In genomic region chr16:50155925-50156324, GRCh38 we compare ENCODE assay signal across 9 cellular contexts. TPM values are rescaled to one million over a fixed set of nuclear protein-coding genes. Genes with fewer than 3 reads are reported as not detected.
DNase-seq lines count a peak whose midpoint lies in the region; ATAC-seq and TF ChIP-seq lines count a peak whose summit lies in the region.
"Had no signal": no experiment of that assay in that cellular context is flagged by ENCODE, and none has a peak within 500 bp of the region (broad histone marks: within the 10 kb centered on the region; RNA-seq: fewer than 3 reads in every experiment).

No MANE protein-coding gene starts in this region.

- no peaks in the 10 kb centered on the region for H3K9me3 Mint-ChIP-seq in CD4-positive, CD25-positive, alpha-beta regulatory T cell
- H3K9me3 Mint-ChIP-seq in effector memory CD8-positive, alpha-beta T cell, result no peaks in the 10 kb centered on the region

- H3K4me1 Mint-ChIP-seq in CD4-positive, CD25-positive, alpha-beta regulatory T cell, result peaks cover 19 to 71% (median 50%) of the 10 kb centered on the region in 4 donors
- H3K4me1 Mint-ChIP-seq in effector memory CD8-positive, alpha-beta T cell (ENCODE audit: low read depth in 2 of 2), result peaks cover 45 to 56% of the 10 kb centered on the region in 2 donors

- peak overlapping the region; percentile 86 for H3K4me3 ChIP-seq in CD4-positive, CD25-positive, alpha-beta regulatory T cell (ENCODE audit: low read depth, low read length)
- peak overlapping the region; percentile 87 for H3K4me3 ChIP-seq in osteoblast (ENCODE audit: insufficient read depth, low read length)

- peaks cover 59% of the 10 kb centered on the region for H4K20me1 ChIP-seq in osteoblast (ENCODE audit: insufficient read depth, low read length)

- H3K27me3 ChIP-seq in CD4-positive, CD25-positive, alpha-beta regulatory T cell (ENCODE audit: control insufficient read depth, insufficient read depth, low read length), result no peaks in the 10 kb centered on the region
- H3K27me3 ChIP-seq in osteoblast (ENCODE audit: insufficient read depth, low read length), result no peaks in the 10 kb centered on the region

- ATAC-seq in CD4-positive, CD25-positive, alpha-beta regulatory T cell (ENCODE audit: low read depth in 2 of 2), result no peak
- ATAC-seq in effector memory CD8-positive, alpha-beta T cell (replicated peaks), result no peak
- ATAC-seq: left lobe of liver had no signal

- H3K27ac ChIP-seq in CD4-positive, CD25-positive, alpha-beta regulatory T cell (ENCODE audit: insufficient read depth, low read length, poor library complexity, severe bottlenecking), result no peak overlapping the region
- no peak overlapping the region for H3K27ac ChIP-seq in osteoblast (ENCODE audit: low read depth, low read length)

- POLR2A ChIA-PET in HEK293T (lab: Yijun Ruan, JAX), result interaction anchor here (0.8 to 1.3 kb wide), 2 partner anchors 9 to 56 kb away, joined by 3 to 4 read pairs; no protein-coding TSS in a partner anchor

- no peak for TF ChIP-seq CTCF in osteoblast (IDR thresholded peaks at IDR 0.05; ENCODE audit: extremely low read depth, low read depth, low read length)

- H3K36me3 Mint-ChIP-seq in CD4-positive, CD25-positive, alpha-beta regulatory T cell, result peaks cover 19% of the 10 kb centered on the region
- peaks cover 57% of the 10 kb centered on the region for H3K36me3 Mint-ChIP-seq in effector memory CD8-positive, alpha-beta T cell (ENCODE audit: insufficient read depth)

- H3K36me3 ChIP-seq in CD4-positive, CD25-positive, alpha-beta regulatory T cell (ENCODE audit: control insufficient read depth, insufficient read depth, low read length), result peaks cover 2% of the 10 kb centered on the region
- no peaks in the 10 kb centered on the region for H3K36me3 ChIP-seq in osteoblast (ENCODE audit: insufficient read depth, low read length)

- peaks cover 66% of the 10 kb centered on the region for H3K4me1 ChIP-seq in CD4-positive, CD25-positive, alpha-beta regulatory T cell (ENCODE audit: control insufficient read depth, insufficient read depth, low read length, poor library complexity, severe bottlenecking)
- peaks cover 22% of the 10 kb centered on the region for H3K4me1 ChIP-seq in osteoblast (ENCODE audit: insufficient read depth, low read length)

- H3K79me2 ChIP-seq in osteoblast (ENCODE audit: insufficient read depth, low read length), result peaks cover 69% of the 10 kb centered on the region

- peak overlapping the region; percentile 87 to 92 (median 90) for H3K27ac Mint-ChIP-seq in CD4-positive, CD25-positive, alpha-beta regulatory T cell
- peak overlapping the region in 1 of 2 donors; percentile 86 for H3K27ac Mint-ChIP-seq in effector memory CD8-positive, alpha-beta T cell

- CTCF ChIA-PET in HEK293T (lab: Yijun Ruan, JAX), result interaction anchor here (1.4 kb wide), 1 partner anchor 11 kb away, joined by 3 read pairs; no protein-coding TSS in a partner anchor

- H3K4me3 Mint-ChIP-seq in CD4-positive, CD25-positive, alpha-beta regulatory T cell, result peak overlapping the region; percentile 91 to 96 (median 94)
- H3K4me3 Mint-ChIP-seq in effector memory CD8-positive, alpha-beta T cell, result peak overlapping the region; percentile 91 to 93

- H2AFZ ChIP-seq in osteoblast (ENCODE audit: low read length), result no peak overlapping the region

- no peak for DNase-seq in CD4-positive, CD25-positive, alpha-beta regulatory T cell
- DNase-seq in LHCN-M2 (ENCODE audit: low read depth) (peak; percentile 31), osteoblast (ENCODE audit: insufficient read length, low spot score, missing footprints) (peak; percentile 29), AML-193 (lab: John Stamatoyannopoulos, UW) (no peak), epidermal melanocyte (ENCODE audit: insufficient read length, low spot score) (no peak), UCSD-AML1 (lab: John Stamatoyannopoulos, UW; ENCODE audit: unreplicated experiment) (no peak), HEK293T (ENCODE audit: extremely low spot score) (no peak)
- DNase-seq in effector memory CD8-positive, alpha-beta T cell, result no peak

- no peaks in the 10 kb centered on the region for H3K9me3 ChIP-seq in CD4-positive, CD25-positive, alpha-beta regulatory T cell (ENCODE audit: control insufficient read depth in 2 of 2, low read length in 2 of 2)
- no peaks in the 10 kb centered on the region for H3K9me3 ChIP-seq in osteoblast (ENCODE audit: low read depth, low read length)

- peaks cover 4% of the 10 kb centered on the region for H3K27me3 Mint-ChIP-seq in CD4-positive, CD25-positive, alpha-beta regulatory T cell
- no peaks in the 10 kb centered on the region for H3K27me3 Mint-ChIP-seq in effector memory CD8-positive, alpha-beta T cell

- H3K4me2 ChIP-seq in osteoblast (ENCODE audit: insufficient read depth, low read length), result peak overlapping the region; percentile 90

TF ChIP-seq in HEK293T, 16 proteins besides CTCF, POLR2A, EP300 and RAD21:
- no peak for TF ChIP-seq FOXM1 (IDR thresholded peaks at IDR 0.05; ENCODE audit: borderline replicate concordance)
- TF ChIP-seq CTBP1 (IDR thresholded peaks at IDR 0.05; ENCODE audit: borderline replicate concordance), result no peak
- TF ChIP-seq LEF1 (IDR thresholded peaks at IDR 0.05; ENCODE audit: borderline replicate concordance), result no peak
- TF ChIP-seq ARNT (IDR thresholded peaks at IDR 0.05), result no peak
- no peak for TF ChIP-seq L3MBTL2 (conservative IDR thresholded peaks at IDR 0.05)
- TF ChIP-seq ELF4 (IDR thresholded peaks at IDR 0.05), result no peak
- TF ChIP-seq TARDBP (IDR thresholded peaks at IDR 0.05), result no peak
- TF ChIP-seq BHLHE40 (IDR thresholded peaks at IDR 0.05; ENCODE audit: borderline replicate concordance), result no peak
- TF ChIP-seq HDGF (IDR thresholded peaks at IDR 0.05; ENCODE audit: borderline replicate concordance), result no peak
- no peak for TF ChIP-seq FOXA1 (IDR thresholded peaks at IDR 0.05)
- TF ChIP-seq ZNF384 (IDR thresholded peaks at IDR 0.05), result no peak
- no peak for TF ChIP-seq PKNOX1 (IDR thresholded peaks at IDR 0.05)
- no peak for TF ChIP-seq FOXK2 (IDR thresholded peaks at IDR 0.05)
- no peak for TF ChIP-seq SP1 (IDR thresholded peaks at IDR 0.05)
- no peak for TF ChIP-seq SUZ12 (IDR thresholded peaks at IDR 0.05)
- TF ChIP-seq NFRKB (IDR thresholded peaks at IDR 0.05), result no peak

RNA-seq across cellular contexts. Expression of gene TENT4B, which starts 2.8 kb away (rescaled TPM):
- total RNA-seq in CD4-positive, CD25-positive, alpha-beta regulatory T cell, result 19.7 TPM
- 1 to 10 TPM; 3.5 to 4.2 (median 3.5) TPM for polyA plus RNA-seq in CD4-positive, CD25-positive, alpha-beta regulatory T cell
- total RNA-seq in LHCN-M2 (2014; rRNA removed), result 11.6 and 13.5 TPM in 2 replicates
- polyA plus RNA-seq in LHCN-M2 (2012), result 3.3 TPM
- total RNA-seq in osteoblast, result 8.5 and 10.1 TPM in 2 replicates

Comparison
In these comparisons a context has a peak if more than half of its experiments do, and no peak if none do; other contexts are left out.
1. DNase-seq: peak in LHCN-M2 (single experiment) and osteoblast (single experiment); none in CD4-positive, CD25-positive, alpha-beta regulatory T cell (0 of 3), effector memory CD8-positive, alpha-beta T cell (0 of 3), AML-193 (0 of 2), epidermal melanocyte (single experiment), UCSD-AML1 (single experiment) and HEK293T (single experiment).